8 cellular contexts compared by ENCODE assay signal in the genomic region with DNA sequence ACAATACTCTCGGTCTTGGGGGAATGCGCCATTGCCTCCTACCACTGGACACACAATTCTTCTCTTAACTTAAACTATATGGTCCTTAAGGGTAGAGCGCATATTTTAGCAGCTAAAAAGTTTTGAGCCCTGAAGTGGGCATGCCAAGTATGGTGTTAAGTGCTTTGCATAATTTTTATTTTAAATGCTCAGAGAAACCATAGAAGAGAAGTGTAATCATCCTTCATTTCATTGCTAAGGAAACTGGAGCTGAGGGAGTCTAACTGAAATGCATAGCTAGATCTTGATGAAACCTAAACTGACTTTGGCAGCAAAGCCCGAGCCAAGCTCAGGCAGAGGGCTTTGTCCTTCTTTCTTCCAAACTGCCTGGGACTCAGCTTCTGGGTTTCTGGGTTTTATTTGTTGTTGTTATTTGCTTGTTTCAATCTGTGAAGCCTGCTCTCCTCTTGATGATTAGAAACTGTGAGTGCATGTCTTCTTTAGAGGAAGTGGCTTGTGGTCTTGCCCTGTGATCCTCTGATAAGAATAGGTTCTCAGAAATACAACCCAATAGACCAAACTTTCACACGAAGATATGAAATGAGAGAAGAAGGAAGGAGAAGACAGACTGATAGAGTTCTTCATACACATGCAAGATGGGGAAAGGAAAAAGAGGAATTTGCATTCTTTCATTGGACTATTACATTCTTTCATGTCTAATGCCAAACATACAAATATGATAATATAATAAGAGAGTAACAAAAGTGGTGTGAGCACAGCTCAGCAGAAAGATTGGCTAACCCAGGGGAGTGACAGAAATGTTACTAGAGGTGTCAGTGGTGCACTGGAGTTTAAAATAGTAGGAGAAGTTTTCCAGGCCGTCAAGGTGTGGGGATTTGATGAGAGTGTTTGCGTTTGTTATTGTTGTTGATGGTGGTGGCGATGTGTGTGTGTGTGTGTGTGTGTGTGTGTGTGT. TPM values are rescaled to one million over a fixed set of nuclear protein-coding genes. Genes with fewer than 3 reads are reported as not detected.
DNase-seq lines count a peak whose midpoint lies in the region; ATAC-seq and TF ChIP-seq lines count a peak whose summit lies in the region.

No MANE protein-coding gene starts in this region.

- peak overlapping the region; percentile 62 for H3K4me3 Mint-ChIP-seq in CD4-positive, alpha-beta T cell
- peak overlapping the region; percentile 11 for H3K4me3 Mint-ChIP-seq in activated B cell treated with CpG ODN at 0.5 μM for 24 hours

- H3K36me3 Mint-ChIP-seq in CD4-positive, alpha-beta T cell (ENCODE audit: low read depth): no peaks in the 10 kb centered on the region
- no peaks in the 10 kb centered on the region for H3K36me3 Mint-ChIP-seq in activated B cell treated with CpG ODN at 0.5 μM for 24 hours (ENCODE audit: low read depth)

- H3K27ac Mint-ChIP-seq in CD4-positive, alpha-beta T cell: peak overlapping the region; percentile 85
- H3K27ac Mint-ChIP-seq in activated B cell treated with CpG ODN at 0.5 μM for 24 hours: peak overlapping the region; percentile 18

- POLR2A ChIA-PET in CD4-positive, alpha-beta T cell (lab: Charles Lee): interaction anchor here (0.8 to 3.8 kb wide), 12 partner anchors 8 to 149 kb away, joined by 3 to 30 read pairs (median 5); partner anchors contain the start of genes CMPK2 and RSAD2
- POLR2A ChIA-PET in activated B cell treated with CpG ODN at 0.5 μM for 24 hours (lab: Charles Lee): interaction anchor here (0.6 kb wide), 1 partner anchor 12 kb away, joined by 7 read pairs; no protein-coding TSS in a partner anchor

- DNase-seq in CD4-positive, alpha-beta T cell: peak in 2 of 10 experiments; percentile 15 to 26
- DNase-seq in activated B cell treated with CpG ODN at 0.5 μM for 24 hours: no peak
- no peak for DNase-seq in glomerular visceral epithelial cell (ENCODE audit: extremely low spot score)
- no peak for DNase-seq in superior temporal gyrus (ENCODE audit: extremely low spot score)
- no peak for DNase-seq in sigmoid colon
- DNase-seq in DMS 273 treated with DMSO at 0.1 percent for 48 hours (lab: John Stamatoyannopoulos, UW): no peak

- no peak for TF ChIP-seq POLR2A in sigmoid colon (IDR thresholded peaks at IDR 0.05)

- no peaks in the 10 kb centered on the region for H3K27me3 Mint-ChIP-seq in CD4-positive, alpha-beta T cell
- no peaks in the 10 kb centered on the region for H3K27me3 Mint-ChIP-seq in activated B cell treated with CpG ODN at 0.5 μM for 24 hours

- no peak overlapping the region for H3K4me3 ChIP-seq in sigmoid colon

- peak overlapping the region; percentile 63 for H3K27ac ChIP-seq in CD4-positive, alpha-beta T cell (ENCODE audit: low read depth, low read length)
- no peak overlapping the region for H3K27ac ChIP-seq in sigmoid colon

- H3K9me3 ChIP-seq in CD4-positive, alpha-beta T cell (ENCODE audit: control insufficient read depth, low read length): no peaks in the 10 kb centered on the region
- no peaks in the 10 kb centered on the region for H3K9me3 ChIP-seq in sigmoid colon

- no peaks in the 10 kb centered on the region for H3K36me3 ChIP-seq in sigmoid colon

- peaks cover 86% of the 10 kb centered on the region for H3K4me1 Mint-ChIP-seq in CD4-positive, alpha-beta T cell (ENCODE audit: low read depth)
- peaks cover 32% of the 10 kb centered on the region for H3K4me1 Mint-ChIP-seq in activated B cell treated with CpG ODN at 0.5 μM for 24 hours

- intact Hi-C loops in CD4-positive, alpha-beta T cell (cut with DNase I, micrococcal nuclease): loop anchor here (5.0 to 10.0 kb wide), 3 partner anchors 32 to 1775 kb away; partner anchors contain the start of genes ID2 (in 1 of the 2) and RSAD2 (in 1 of the 2)
- intact Hi-C loops in activated B cell treated with CpG ODN at 0.5 μM for 24 hours (cut with micrococcal nuclease) (no loop called here), sigmoid colon (cut with DNase I) (no loop called here)

- 65 to 79% methylated on average over 8 of the region's 8 CpGs for WGBS in sigmoid colon, 2 donors

- no peaks in the 10 kb centered on the region for H3K4me1 ChIP-seq in sigmoid colon

- peak; percentile 64 for ATAC-seq in CD4-positive, alpha-beta T cell (ENCODE audit: poor library complexity)
- ATAC-seq in GM19372 (IDR thresholded peaks at IDR 0.05; ENCODE audit: low read depth, unreplicated experiment) (peak; percentile 98), HG03280 (IDR thresholded peaks at IDR 0.05; ENCODE audit: unreplicated experiment) (peak; percentile 99), activated B cell treated with CpG ODN at 0.5 μM for 24 hours (ENCODE audit: low read depth) (peak; percentile 81)

- H3K9me3 Mint-ChIP-seq in CD4-positive, alpha-beta T cell: no peaks in the 10 kb centered on the region
- no peaks in the 10 kb centered on the region for H3K9me3 Mint-ChIP-seq in activated B cell treated with CpG ODN at 0.5 μM for 24 hours

- CTCF ChIA-PET in CD4-positive, alpha-beta T cell (lab: Charles Lee): interaction anchor here (1.1 to 1.4 kb wide), 2 partner anchors 13 to 44 kb away, joined by 3 read pairs; partner anchors contain the start of gene CMPK2
- CTCF ChIA-PET in activated B cell treated with CpG ODN at 0.5 μM for 24 hours (lab: Charles Lee): interaction anchor here (0.9 to 1.0 kb wide), 3 partner anchors 13 to 187 kb away, joined by 3 to 4 read pairs (median 3); no protein-coding TSS in a partner anchor

- no peaks in the 10 kb centered on the region for H3K27me3 ChIP-seq in CD4-positive, alpha-beta T cell (ENCODE audit: control insufficient read depth, insufficient read depth, low read length)
- no peaks in the 10 kb centered on the region for H3K27me3 ChIP-seq in sigmoid colon

- no peak for TF ChIP-seq EP300 in sigmoid colon (IDR thresholded peaks at IDR 0.05)

- TF ChIP-seq CTCF in CD4-positive, alpha-beta T cell (IDR thresholded peaks at IDR 0.05): no peak
- TF ChIP-seq CTCF in activated B cell treated with CpG ODN at 0.5 μM for 24 hours (IDR thresholded peaks at IDR 0.05): no peak
- TF ChIP-seq CTCF in sigmoid colon (IDR thresholded peaks at IDR 0.05): no peak

RNA-seq across cellular contexts. Expression of gene RNF144A, which starts 7.5 kb away (rescaled TPM):
- total RNA-seq in CD4-positive, alpha-beta T cell: 10 to 100 TPM; 39.0 to 40.1 TPM
- total RNA-seq in activated B cell treated with CpG ODN at 0.5 μM for 24 hours (0.56 and 0.89 TPM in 2 replicates), sigmoid colon (10 to 100 TPM in 3 of 4 donors, 1 to 10 TPM in 1; 5.7 to 14.2 (median 12.3) TPM)
- polyA plus RNA-seq in sigmoid colon: 10 to 100 TPM in 1 of 3 donors, 1 to 10 TPM in 2; 4.8 to 13.2 (median 8.4) TPM

RNA-seq across cellular contexts. Expression of gene RSAD2, which starts 32.1 kb away (rescaled TPM):
- total RNA-seq in CD4-positive, alpha-beta T cell: 1 to 10 TPM; 3.9 to 4.6 TPM
- 0.29 and 0.67 TPM in 2 replicates for total RNA-seq in activated B cell treated with CpG ODN at 0.5 μM for 24 hours
- 10 to 100 TPM in 3 of 4 donors, 1 to 10 TPM in 1; 7.2 to 13.2 (median 11.3) TPM for total RNA-seq in sigmoid colon
- 10 to 100 TPM in 2 of 3 donors, 1 to 10 TPM in 1; 1.2 to 22.3 (median 14.3) TPM for polyA plus RNA-seq in sigmoid colon

RNA-seq across cellular contexts. Expression of gene CMPK2, which starts 44.0 kb away (rescaled TPM):
- total RNA-seq in CD4-positive, alpha-beta T cell: 1 to 10 TPM; 6.5 to 7.6 TPM
- total RNA-seq in activated B cell treated with CpG ODN at 0.5 μM for 24 hours (1.2 and 1.9 TPM in 2 replicates), sigmoid colon (10 to 100 TPM in 1 of 4 donors, 1 to 10 TPM in 3; 1.8 to 11.1 (median 7.8) TPM)
- 10 to 100 TPM in 2 of 3 donors, 1 to 10 TPM in 1; 3.6 to 26.1 (median 14.7) TPM for polyA plus RNA-seq in sigmoid colon

Comparison
In these comparisons a context has a peak if more than half of its experiments do, and no peak if none do; other contexts are left out.
1. intact Hi-C loops: an anchor here in CD4-positive, alpha-beta T cell (5.0 to 10.0 kb wide); none called in activated B cell treated with CpG ODN at 0.5 μM for 24 hours and sigmoid colon.